ENCODE assay signal across 13 cellular contexts in genomic region chr18:46156124-46156745, GRCh38. TPM values are rescaled to one million over a fixed set of nuclear protein-coding genes. Genes with fewer than 3 reads are reported as not detected.
DNase-seq lines count a peak whose midpoint lies in the region; ATAC-seq and TF ChIP-seq lines count a peak whose summit lies in the region.
"Had no signal": no experiment of that assay in that cellular context is flagged by ENCODE, and none has a peak within 500 bp of the region (broad histone marks: within the 10 kb centered on the region; RNA-seq: fewer than 3 reads in every experiment).

No MANE protein-coding gene starts in this region.

- H3K79me2 ChIP-seq in hepatocyte, result no peaks in the 10 kb centered on the region

- H2AFZ ChIP-seq in hepatocyte, result no peak overlapping the region

- H3K9me2 ChIP-seq in hepatocyte (replicated peaks; ENCODE audit: insufficient read depth), result no peaks in the 10 kb centered on the region

- H3K9me3 Mint-ChIP-seq in CD4-positive, CD25-positive, alpha-beta regulatory T cell, result no peaks in the 10 kb centered on the region
- H3K9me3 Mint-ChIP-seq in activated naive CD4-positive, alpha-beta T cell treated with anti-CD3 and anti-CD28 coated beads, Interleukin-2, amount 50 U/mL, for 24 hours, result no peaks in the 10 kb centered on the region
- H3K9me3 Mint-ChIP-seq in naive thymus-derived CD8-positive, alpha-beta T cell, result peaks cover 0 to 2% (median 0%) of the 10 kb centered on the region in 9 donors

- H3K27ac Mint-ChIP-seq in CD4-positive, CD25-positive, alpha-beta regulatory T cell, result peak overlapping the region; percentile 84 to 99 (median 90)
- H3K27ac Mint-ChIP-seq in activated naive CD4-positive, alpha-beta T cell treated with anti-CD3 and anti-CD28 coated beads, Interleukin-2, amount 50 U/mL, for 24 hours, result peak overlapping the region; percentile 95
- peak overlapping the region; percentile 84 to 97 (median 92) for H3K27ac Mint-ChIP-seq in naive thymus-derived CD8-positive, alpha-beta T cell

- H3K4me3 Mint-ChIP-seq in CD4-positive, CD25-positive, alpha-beta regulatory T cell, result peak overlapping the region; percentile 49 to 87 (median 69)
- H3K4me3 Mint-ChIP-seq in activated naive CD4-positive, alpha-beta T cell treated with anti-CD3 and anti-CD28 coated beads, Interleukin-2, amount 50 U/mL, for 24 hours, result peak overlapping the region; percentile 72
- H3K4me3 Mint-ChIP-seq in naive thymus-derived CD8-positive, alpha-beta T cell, result peak overlapping the region; percentile 42 to 83 (median 76)

- peak; percentile 39 to 40 for ATAC-seq in CD4-positive, CD25-positive, alpha-beta regulatory T cell (ENCODE audit: low read depth in 2 of 2)
- ATAC-seq in naive thymus-derived CD8-positive, alpha-beta T cell, result peak; percentile 52 to 62
- ATAC-seq in mucosa of descending colon, result no peak

- WGBS in hepatocyte (ENCODE audit: low lambda C conversion rate, missing lambda C conversion rate), result 96% methylated on average over 3 of the region's 3 CpGs

- POLR2A ChIA-PET in naive thymus-derived CD8-positive, alpha-beta T cell (lab: Charles Lee), result interaction anchor here (0.8 kb wide), 1 partner anchor 17 kb away, joined by 4 read pairs; no protein-coding TSS in a partner anchor

- peaks cover 5% of the 10 kb centered on the region for H3K27me3 Mint-ChIP-seq in CD4-positive, CD25-positive, alpha-beta regulatory T cell
- H3K27me3 Mint-ChIP-seq in activated naive CD4-positive, alpha-beta T cell treated with anti-CD3 and anti-CD28 coated beads, Interleukin-2, amount 50 U/mL, for 24 hours, result no peaks in the 10 kb centered on the region
- H3K27me3 Mint-ChIP-seq in naive thymus-derived CD8-positive, alpha-beta T cell, result no peaks in the 10 kb centered on the region

- H3K36me3 Mint-ChIP-seq in CD4-positive, CD25-positive, alpha-beta regulatory T cell, result no peaks in the 10 kb centered on the region
- H3K36me3 Mint-ChIP-seq in activated naive CD4-positive, alpha-beta T cell treated with anti-CD3 and anti-CD28 coated beads, Interleukin-2, amount 50 U/mL, for 24 hours, result peaks cover 6% of the 10 kb centered on the region
- no peaks in the 10 kb centered on the region for H3K36me3 Mint-ChIP-seq in naive thymus-derived CD8-positive, alpha-beta T cell

- no peaks in the 10 kb centered on the region for H3K9me3 ChIP-seq in CD4-positive, CD25-positive, alpha-beta regulatory T cell (ENCODE audit: control insufficient read depth in 2 of 2, low read length in 2 of 2)
- no peaks in the 10 kb centered on the region for H3K9me3 ChIP-seq in SJSA1 (replicated peaks)
- no peaks in the 10 kb centered on the region for H3K9me3 ChIP-seq in hepatocyte (ENCODE audit: low read depth)
- H3K9me3 ChIP-seq in mucosa of descending colon, result no peaks in the 10 kb centered on the region
- H3K9me3 ChIP-seq: suprapubic skin had no signal

- H3K36me3 ChIP-seq in CD4-positive, CD25-positive, alpha-beta regulatory T cell (ENCODE audit: control insufficient read depth, insufficient read depth, low read length), result no peaks in the 10 kb centered on the region
- no peaks in the 10 kb centered on the region for H3K36me3 ChIP-seq in SJSA1
- no peaks in the 10 kb centered on the region for H3K36me3 ChIP-seq in hepatocyte (replicated peaks; ENCODE audit: insufficient read depth, low read depth)
- no peaks in the 10 kb centered on the region for H3K36me3 ChIP-seq in mucosa of descending colon (ENCODE audit: low read depth)
- H3K36me3 ChIP-seq: suprapubic skin had no signal

- peak in 1 of 3 donors; percentile 86 for DNase-seq in CD4-positive, CD25-positive, alpha-beta regulatory T cell
- no peak for DNase-seq in SJSA1 (ENCODE audit: low read depth in 1 of 2, low spot score in 2 of 2)
- DNase-seq in naive thymus-derived CD8-positive, alpha-beta T cell, result peak in 2 of 10 donors; percentile 23 to 26
- DNase-seq in hepatocyte (ENCODE audit: low spot score), result no peak
- DNase-seq in mucosa of descending colon, result no peak
- DNase-seq in central memory CD4-positive, alpha-beta T cell, result no peak
- no peak for DNase-seq in NCI-H1417 treated with DMSO at 0.1 percent for 48 hours (lab: John Stamatoyannopoulos, UW)
- DNase-seq: AML-193, GDM1, kidney, NCI-H774 had no signal

- H3K27ac ChIP-seq in CD4-positive, CD25-positive, alpha-beta regulatory T cell (ENCODE audit: insufficient read depth, low read length, poor library complexity, severe bottlenecking), result peak overlapping the region; percentile 67
- H3K27ac ChIP-seq in SJSA1 (peak overlapping the region; percentile 76), hepatocyte (no peak overlapping the region)
- H3K27ac ChIP-seq: suprapubic skin had no signal

- TF ChIP-seq CTCF in hepatocyte (IDR thresholded peaks at IDR 0.05; ENCODE audit: poor library complexity), result no peak
- TF ChIP-seq CTCF in mucosa of descending colon (IDR thresholded peaks at IDR 0.05), result no peak

- H3K4me3 ChIP-seq in CD4-positive, CD25-positive, alpha-beta regulatory T cell (ENCODE audit: low read depth, low read length), result peak overlapping the region; percentile 76
- H3K4me3 ChIP-seq in SJSA1 (no peak overlapping the region), hepatocyte (no peak overlapping the region), mucosa of descending colon (no peak overlapping the region)
- H3K4me3 ChIP-seq: suprapubic skin had no signal

- peaks cover 12 to 87% (median 47%) of the 10 kb centered on the region in 4 donors for H3K4me1 Mint-ChIP-seq in CD4-positive, CD25-positive, alpha-beta regulatory T cell
- peaks cover 84% of the 10 kb centered on the region for H3K4me1 Mint-ChIP-seq in activated naive CD4-positive, alpha-beta T cell treated with anti-CD3 and anti-CD28 coated beads, Interleukin-2, amount 50 U/mL, for 24 hours
- H3K4me1 Mint-ChIP-seq in naive thymus-derived CD8-positive, alpha-beta T cell, result peaks cover 35 to 83% (median 79%) of the 10 kb centered on the region in 4 donors

- peaks cover 44% of the 10 kb centered on the region for H3K4me1 ChIP-seq in CD4-positive, CD25-positive, alpha-beta regulatory T cell (ENCODE audit: control insufficient read depth, insufficient read depth, low read length, poor library complexity, severe bottlenecking)
- H3K4me1 ChIP-seq in SJSA1 (replicated peaks) (peaks cover 89% of the 10 kb centered on the region), hepatocyte (ENCODE audit: insufficient read depth) (no peaks in the 10 kb centered on the region), mucosa of descending colon (ENCODE audit: low read depth) (no peaks in the 10 kb centered on the region)

- no peak overlapping the region for H3K4me2 ChIP-seq in hepatocyte

- H4K20me1 ChIP-seq in hepatocyte (ENCODE audit: insufficient read depth, poor library complexity, severe bottlenecking), result no peaks in the 10 kb centered on the region

- intact Hi-C loops in mucosa of descending colon (cut with DNase I, micrococcal nuclease), result loop anchor here in 1 of 2 donors (10.0 kb wide), 1 partner anchor 489 kb away; no protein-coding TSS in a partner anchor

- H3K27me3 ChIP-seq in CD4-positive, CD25-positive, alpha-beta regulatory T cell (ENCODE audit: control insufficient read depth, insufficient read depth, low read length), result no peaks in the 10 kb centered on the region
- H3K27me3 ChIP-seq in SJSA1 (replicated peaks) (no peaks in the 10 kb centered on the region), hepatocyte (no peaks in the 10 kb centered on the region)
- H3K27me3 ChIP-seq: suprapubic skin had no signal

RNA-seq across cellular contexts. Expression of gene HAUS1, which starts 52.0 kb away (rescaled TPM):
- total RNA-seq in CD4-positive, CD25-positive, alpha-beta regulatory T cell, result 21.3 TPM
- 10 to 100 TPM; 51.2 to 72.1 (median 58.7) TPM for polyA plus RNA-seq in CD4-positive, CD25-positive, alpha-beta regulatory T cell
- 86.3 and 97.4 TPM in 2 replicates for total RNA-seq in SJSA1 (2014; rRNA removed; shearing (Covaris generic))
- 10 to 100 TPM; 19.8 to 20.7 TPM for total RNA-seq in naive thymus-derived CD8-positive, alpha-beta T cell
- polyA plus RNA-seq in naive thymus-derived CD8-positive, alpha-beta T cell, result 10 to 100 TPM; 35.1 to 48.4 (median 46.0) TPM
- total RNA-seq in hepatocyte (48.8 and 51.8 TPM in 2 replicates), mucosa of descending colon (10 to 100 TPM in 2 of 3 donors, 1 to 10 TPM in 1; 8.2 to 26.2 (median 18.4) TPM)
- 31.8 and 36.5 TPM in 2 replicates for polyA plus RNA-seq in hepatocyte

RNA-seq across cellular contexts. Expression of gene ATP5F1A, which starts 58.1 kb away (rescaled TPM):
- total RNA-seq in CD4-positive, CD25-positive, alpha-beta regulatory T cell, result 171 TPM
- 100 to 1,000 TPM; 553 to 620 (median 576) TPM for polyA plus RNA-seq in CD4-positive, CD25-positive, alpha-beta regulatory T cell
- 680 and 776 TPM in 2 replicates for total RNA-seq in SJSA1 (2014; rRNA removed; shearing (Covaris generic))
- total RNA-seq in naive thymus-derived CD8-positive, alpha-beta T cell, result 100 to 1,000 TPM; 277 to 284 TPM
- polyA plus RNA-seq in naive thymus-derived CD8-positive, alpha-beta T cell, result 100 to 1,000 TPM; 496 to 502 (median 498) TPM
- total RNA-seq in hepatocyte, result 931 and 979 TPM in 2 replicates
- 533 and 609 TPM in 2 replicates for polyA plus RNA-seq in hepatocyte
- total RNA-seq in mucosa of descending colon, result 100 to 1,000 TPM; 476 to 643 (median 622) TPM
